Comparison of ENCODE assay signal across 31 cellular contexts in genomic region chr20:3031524-3032147, GRCh38. TPM values are rescaled to one million over a fixed set of nuclear protein-coding genes. Genes with fewer than 3 reads are reported as not detected.
"Had no signal": no experiment of that assay in that cellular context is flagged by ENCODE, and none has a peak within 500 bp of the region (broad histone marks: within the 10 kb centered on the region; RNA-seq: fewer than 3 reads in every experiment).

No MANE protein-coding gene starts in this region.

- FAIRE-seq: small intestine had no signal

- H3K4me1 ChIP-seq: neural progenitor cell, right atrium auricular region, spleen, tibial nerve, uterus had no signal

- H3K4me3 Mint-ChIP-seq: mesothelial cell of epicardium; naive B cell; natural killer cell; nephron progenitor cell; neural progenitor cell; stimulated activated memory B cell treated with anti-CD40 and anti-IgM and Interleukin-4, amounts not matched to agents 10 μg/mL and 1 μg/mL and 100 μg/mL, for 72 hours; stimulated activated naive CD8-positive, alpha-beta T cell treated with anti-CD3 and anti-CD28 coated beads, Interleukin-15, amount 100 ng/mL, for 72 hours; type B pancreatic cell had no signal

- H3K27me3 ChIP-seq: neural progenitor cell, neutrophil, ovary, right atrium auricular region, spleen, tibial nerve, uterus had no signal

- H3K36me3 ChIP-seq: neural progenitor cell, ovary, uterus had no signal

- H3K27ac ChIP-seq: left ventricle myocardium inferior, neural progenitor cell, neutrophil, ovary, right atrium auricular region, spleen, tibial nerve, uterus had no signal

- DNase-seq: islet precursor cell; left ventricle myocardium inferior; mesendoderm; naive B cell; natural killer cell; nephron progenitor cell; occipital lobe; ovary; small intestine; stimulated activated CD4-positive, alpha-beta T cell treated with anti-CD3 and anti-CD28 coated beads, Interleukin-4, amount 100 ng/mL, for 24 hours; stimulated activated naive CD4-positive, alpha-beta T cell treated with Interleukin-2 at 50 U/mL for 16 hours; stimulated activated naive CD8-positive, alpha-beta T cell treated with anti-CD3 and anti-CD28 coated beads, Interleukin-15, amount 100 ng/mL, for 72 hours; uterus had no signal

- H3K36me3 Mint-ChIP-seq: natural killer cell had no signal

- H3K27ac Mint-ChIP-seq: mesothelial cell of epicardium; naive B cell; natural killer cell; nephron progenitor cell; neural progenitor cell; progenitor cell of endocrine pancreas; stimulated activated memory B cell treated with anti-CD40 and anti-IgM and Interleukin-4, amounts not matched to agents 10 μg/mL and 1 μg/mL and 100 μg/mL, for 72 hours; stimulated activated naive CD8-positive, alpha-beta T cell treated with anti-CD3 and anti-CD28 coated beads, Interleukin-15, amount 100 ng/mL, for 72 hours; type B pancreatic cell had no signal

- H3K27me3 Mint-ChIP-seq: naive B cell; progenitor cell of endocrine pancreas; stimulated activated memory B cell treated with anti-CD40 and anti-IgM and Interleukin-4, amounts not matched to agents 10 μg/mL and 1 μg/mL and 100 μg/mL, for 72 hours; stimulated activated naive CD8-positive, alpha-beta T cell treated with anti-CD3 and anti-CD28 coated beads, Interleukin-15, amount 100 ng/mL, for 72 hours; type B pancreatic cell had no signal

- H3K4me2 ChIP-seq: neural progenitor cell had no signal

- H3K9me3 ChIP-seq: left ventricle myocardium inferior, neutrophil, ovary, right atrium auricular region, spleen, tibial nerve, uterus had no signal

- H2AFZ ChIP-seq: neural progenitor cell had no signal

- H3K4me1 Mint-ChIP-seq: mesothelial cell of epicardium; nephron progenitor cell; neural progenitor cell; stimulated activated memory B cell treated with anti-CD40 and anti-IgM and Interleukin-4, amounts not matched to agents 10 μg/mL and 1 μg/mL and 100 μg/mL, for 72 hours; stimulated activated naive CD8-positive, alpha-beta T cell treated with anti-CD3 and anti-CD28 coated beads, Interleukin-15, amount 100 ng/mL, for 72 hours had no signal

- ATAC-seq: natural killer cell; sciatic nerve; stimulated activated memory B cell treated with anti-CD40 and anti-IgM and Interleukin-4, amounts not matched to agents 10 μg/mL and 1 μg/mL and 100 μg/mL, for 72 hours; stimulated activated naive CD8-positive, alpha-beta T cell treated with anti-CD3 and anti-CD28 coated beads, Interleukin-15, amount 100 ng/mL, for 72 hours had no signal

- H3K4me3 ChIP-seq: left ventricle myocardium inferior, lung, neural progenitor cell, ovary, right atrium auricular region, spleen, tibial nerve, uterus had no signal

- H3K9ac ChIP-seq: neural progenitor cell had no signal

- H3K9me3 Mint-ChIP-seq: mesothelial cell of epicardium; naive B cell; natural killer cell; nephron progenitor cell; neural progenitor cell; stimulated activated memory B cell treated with anti-CD40 and anti-IgM and Interleukin-4, amounts not matched to agents 10 μg/mL and 1 μg/mL and 100 μg/mL, for 72 hours; stimulated activated naive CD8-positive, alpha-beta T cell treated with anti-CD3 and anti-CD28 coated beads, Interleukin-15, amount 100 ng/mL, for 72 hours; type B pancreatic cell had no signal

RNA-seq across cellular contexts. Expression of gene GNRH2, which starts 11.8 kb away (rescaled TPM):
- total RNA-seq: kidney epithelial cell, left ventricle myocardium inferior, lower leg skin, occipital lobe, pulmonary artery endothelial cell, renal cortical epithelial cell, right atrium auricular region, sciatic nerve, temporal lobe had no signal
- polyA plus RNA-seq: spleen had no signal

RNA-seq across cellular contexts. Expression of gene OXT, which starts 39.8 kb away (rescaled TPM):
- total RNA-seq: kidney epithelial cell, left ventricle myocardium inferior, lower leg skin, lung, mesothelial cell of epicardium, mononuclear cell, natural killer cell, occipital lobe, progenitor cell of endocrine pancreas, pulmonary artery endothelial cell, renal cortical epithelial cell, right atrium auricular region, sciatic nerve, spleen, temporal lobe, ureter had no signal
- polyA plus RNA-seq: lung had no signal

RNA-seq across cellular contexts. Expression of gene AVP, which starts 52.9 kb away (rescaled TPM):
- total RNA-seq: kidney epithelial cell, lower leg skin, lung, mesothelial cell of epicardium, mononuclear cell, natural killer cell, occipital lobe, ovary, progenitor cell of endocrine pancreas, pulmonary artery endothelial cell, renal cortical epithelial cell, right atrium auricular region, sciatic nerve, temporal lobe, tibial nerve, ureter, uterus had no signal
- polyA plus RNA-seq: lung, ovary, spleen had no signal
